1 cellular context compared by ENCODE assay signal in the genomic region with DNA sequence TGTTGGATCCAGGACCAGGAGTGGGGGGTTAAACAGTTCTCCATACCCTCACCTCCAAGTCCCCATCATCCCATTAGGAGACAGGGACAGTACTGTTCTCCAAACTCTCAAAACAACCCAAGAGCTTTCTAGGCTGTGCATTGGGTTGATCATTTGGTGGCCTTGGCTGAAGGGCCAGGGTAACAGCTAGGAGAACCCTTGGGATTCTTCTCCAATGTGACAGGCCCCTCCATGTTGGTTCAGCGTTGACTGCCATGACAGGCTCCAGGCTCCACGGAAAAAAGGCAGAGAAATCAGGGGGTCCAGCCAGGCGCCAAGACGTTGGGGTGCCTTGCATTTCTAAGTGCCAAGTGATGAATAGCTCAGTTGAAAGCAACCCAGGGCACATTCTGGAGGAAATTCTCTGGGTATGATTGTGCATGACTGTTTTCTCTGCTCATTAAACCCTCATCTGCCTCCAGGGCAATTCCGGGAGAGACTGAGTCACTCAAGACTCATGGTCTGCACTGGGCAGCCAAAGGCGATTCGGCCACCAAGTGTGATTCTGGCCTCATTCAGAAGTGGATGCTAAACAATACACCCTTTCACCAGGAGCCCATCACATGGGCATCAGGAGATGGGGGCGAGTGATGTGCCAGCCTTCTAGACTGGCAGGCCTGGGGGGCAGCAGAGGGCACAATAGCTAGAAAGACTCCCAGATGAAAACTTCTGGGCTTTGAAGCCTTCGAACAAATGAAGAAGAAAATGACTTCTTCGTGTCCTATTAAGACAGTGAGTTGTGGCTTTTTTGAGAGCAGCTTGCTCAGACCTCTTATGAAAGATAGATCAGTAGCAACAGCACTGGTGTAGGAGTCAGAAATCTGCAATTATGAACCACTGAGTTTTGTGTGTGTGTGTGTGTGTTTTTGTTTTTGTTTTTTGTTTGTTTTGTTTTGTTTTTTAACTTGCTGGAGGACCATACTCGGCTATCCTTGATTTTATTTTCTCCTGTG.
TF ChIP-seq lines count a peak whose summit lies in the region.

No MANE protein-coding gene starts in this region.

TF ChIP-seq in GM23338, 12 proteins besides CTCF, POLR2A, EP300 and RAD21 (continued from another document):
- TF ChIP-seq REST (IDR thresholded peaks at IDR 0.05; ENCODE audit: unreplicated experiment), result no peak
